Comparison of ENCODE assay signal across 1 cellular context in genomic region chr7:93119191-93119905, GRCh38.
TF ChIP-seq lines count a peak whose summit lies in the region.

No MANE protein-coding gene starts in this region.

TF ChIP-seq in GM23338, 12 proteins besides CTCF, POLR2A, EP300 and RAD21 (continued from another document):
- TF ChIP-seq ZNF462 (CRISPR knock-in tag; IDR thresholded peaks at IDR 0.05) (no peak), ETS1 (IDR thresholded peaks at IDR 0.05) (no peak), ZNF331 (CRISPR knock-in tag; IDR thresholded peaks at IDR 0.05; ENCODE audit: low read depth) (no peak), EZH2 (IDR thresholded peaks at IDR 0.05; ENCODE audit: low read depth, unreplicated experiment) (no peak), CREB1 (CRISPR knock-in tag; IDR thresholded peaks at IDR 0.05; ENCODE audit: low read depth) (no peak), REST (IDR thresholded peaks at IDR 0.05; ENCODE audit: unreplicated experiment) (no peak), ZNF114 (CRISPR knock-in tag; IDR thresholded peaks at IDR 0.05) (no peak), EZH2phosphoT487 (IDR thresholded peaks at IDR 0.05; ENCODE audit: unreplicated experiment) (no peak)
